In genomic region chr18:51020536-51020935, GRCh38 we compare ENCODE assay signal across 26 cellular contexts.
"Had no signal": no experiment of that assay in that cellular context is flagged by ENCODE, and none has a peak within 500 bp of the region (broad histone marks: within the 10 kb centered on the region; RNA-seq: fewer than 3 reads in every experiment).

No MANE protein-coding gene starts in this region.

- H3K27ac ChIP-seq: adrenal gland, body of pancreas, breast epithelium, SJCRH30, SK-N-MC had no signal

- ATAC-seq: activated naive CD4-positive, alpha-beta T cell treated with anti-CD3 and anti-CD28 coated beads, Interleukin-2, amount 50 U/mL, for 72 hours; activated T-cell treated with anti-CD3 and anti-CD28 coated beads, Interleukin-2, amount 50 U/mL, for 4 hours; body of pancreas; K562 had no signal

- DNase-seq: activated CD4-positive, alpha-beta memory T cell treated with anti-CD3 and anti-CD28 coated beads for 36 hours; activated CD4-positive, alpha-beta T cell treated with anti-CD3 and anti-CD28 coated beads, Interleukin-2, amount 50 U/mL, for 1 hour; activated CD8-positive, alpha-beta memory T cell treated with anti-CD3 and anti-CD28 coated beads, Interleukin-2, amount 50 U/mL, for 4 hours; activated gamma-delta T cell treated with Interleukin-2 at 50 U/mL for 16 hours; activated naive CD4-positive, alpha-beta T cell treated with anti-CD3 and anti-CD28 coated beads for 36 hours; activated T-cell treated with anti-CD3 and anti-CD28 coated beads for 4 hours; activated T-cell treated with anti-CD3 and anti-CD28 coated beads, Interleukin-2, amount 50 U/mL, for 4 hours; adrenal gland; body of pancreas; NCI-H1092 treated with DMSO at 0.1 percent for 48 hours; NCI-H1436; NCI-H1694 treated with DMSO at 0.1 percent for 48 hours; NCI-H2029; NCI-H2171 treated with DMSO at 0.1 percent for 48 hours; NCI-H2227 treated with DMSO at 0.1 percent for 48 hours; NCI-H446; NCI-H526 treated with DMSO at 0.1 percent for 48 hours; NCI-H774; OCI-M1; SHP77; SJCRH30; T1000 had no signal

- H3K4me3 ChIP-seq: adrenal gland, body of pancreas, breast epithelium, K562, SJCRH30, SK-N-MC had no signal
